ENCODE assay signal across 23 cellular contexts in the genomic region with DNA sequence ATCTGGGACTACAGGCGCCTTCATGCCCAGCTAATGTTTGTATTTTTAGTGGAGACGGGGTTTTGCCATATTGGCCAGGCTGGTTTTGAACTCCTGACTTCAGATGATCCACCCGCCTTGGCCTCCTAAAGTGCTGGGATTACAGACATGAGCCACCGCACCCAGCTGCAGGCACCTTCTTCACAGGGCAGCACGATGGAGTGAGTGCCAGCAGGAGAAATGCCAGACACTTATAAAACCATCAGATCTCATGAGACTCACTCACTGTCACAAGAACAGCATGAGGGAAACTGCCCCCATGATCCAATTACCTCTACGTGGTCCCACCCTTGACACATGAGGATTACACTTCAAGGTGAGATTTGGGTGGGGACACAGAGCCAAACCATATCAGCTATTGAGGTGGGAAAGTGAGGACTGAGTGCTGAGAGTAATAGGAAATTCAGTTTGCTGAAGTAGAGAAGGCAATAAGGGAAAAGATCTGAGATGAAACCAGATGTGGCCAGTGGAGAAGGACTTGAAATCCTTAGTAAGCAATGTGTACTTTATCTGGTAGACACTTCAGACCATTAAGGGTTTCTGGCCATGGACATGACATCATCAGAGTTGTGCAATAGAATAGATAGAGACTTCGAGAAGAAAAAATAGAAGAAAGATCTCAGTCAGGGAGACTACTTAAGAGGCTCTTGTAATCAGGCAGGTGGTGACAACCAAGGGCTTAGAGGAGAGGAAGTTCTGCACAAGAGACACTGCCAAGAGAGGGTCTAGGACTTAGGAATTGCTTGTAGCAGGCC. TPM values are rescaled to one million over a fixed set of nuclear protein-coding genes. Genes with fewer than 3 reads are reported as not detected.
"Had no signal": no experiment of that assay in that cellular context is flagged by ENCODE, and none has a peak within 500 bp of the region (broad histone marks: within the 10 kb centered on the region; RNA-seq: fewer than 3 reads in every experiment).

No MANE protein-coding gene starts in this region.

- H3K4me3 Mint-ChIP-seq: activated CD4-positive, alpha-beta T cell treated with anti-CD3 and anti-CD28 coated beads, Interleukin-2, amount 10 ng/mL, durations not matched to agents 7 days and 5 days; activated T-helper 1 cell treated with anti-CD3 and anti-CD28 coated beads, Interleukin-12 subunit alpha, Interleukin-12 subunit beta, Interleukin-2, Interleukin-4 antibody, amounts not matched to agents 30 ng/mL and 10 ng/mL and 1 ng/mL, durations not matched to agents 14 hours and 24 hours and 36 hours; natural killer cell treated with Interleukin-12 subunit alpha and Interleukin-12 subunit beta and Interleukin-15 and Interleukin-18, amount 100 ng/mL, for 72 hours; stimulated activated effector memory CD8-positive, alpha-beta T cell treated with anti-CD3 and anti-CD28 coated beads, Interleukin-12 subunit alpha, Interleukin-12 subunit beta, amount 100 ng/mL, for 72 hours; T-helper 2 cell treated with Interferon-gamma antibody and Interleukin-4, amounts not matched to agents 5 μg/mL and 100 μg/mL, for 36 hours had no signal

- H3K9me3 Mint-ChIP-seq: activated CD4-positive, alpha-beta T cell treated with anti-CD3 and anti-CD28 coated beads, Interleukin-2, amount 10 ng/mL, durations not matched to agents 7 days and 5 days; activated T-helper 1 cell treated with anti-CD3 and anti-CD28 coated beads, Interleukin-12 subunit alpha, Interleukin-12 subunit beta, Interleukin-2, Interleukin-4 antibody, amounts not matched to agents 30 ng/mL and 10 ng/mL and 1 ng/mL, durations not matched to agents 14 hours and 24 hours and 36 hours; T-helper 2 cell treated with Interferon-gamma antibody and Interleukin-4, amounts not matched to agents 5 μg/mL and 100 μg/mL, for 36 hours had no signal

- H3K4me1 Mint-ChIP-seq: activated CD4-positive, alpha-beta T cell treated with anti-CD3 and anti-CD28 coated beads, Interleukin-2, amount 10 ng/mL, durations not matched to agents 7 days and 5 days; stimulated activated effector memory CD8-positive, alpha-beta T cell treated with anti-CD3 and anti-CD28 coated beads, Interleukin-12 subunit alpha, Interleukin-12 subunit beta, amount 100 ng/mL, for 72 hours had no signal

- H3K27me3 Mint-ChIP-seq: activated CD4-positive, alpha-beta T cell treated with anti-CD3 and anti-CD28 coated beads, Interleukin-2, amount 10 ng/mL, durations not matched to agents 7 days and 5 days had no signal

- H3K27me3 ChIP-seq: ascending aorta had no signal

- ATAC-seq: esophagus mucosa; natural killer cell treated with Interleukin-12 subunit alpha and Interleukin-12 subunit beta and Interleukin-15 and Interleukin-18, amount 100 ng/mL, for 72 hours; stimulated activated effector memory CD8-positive, alpha-beta T cell treated with anti-CD3 and anti-CD28 coated beads, Interleukin-12 subunit alpha, Interleukin-12 subunit beta, amount 100 ng/mL, for 72 hours had no signal

- H3K27ac ChIP-seq: ascending aorta, thoracic aorta had no signal

- DNase-seq: activated CD4-positive, alpha-beta T cell treated with anti-CD3 and anti-CD28 coated beads, Interleukin-2, amount 10 ng/mL, durations not matched to agents 7 days and 5 days; activated CD4-positive, CD25-positive, alpha-beta regulatory T cell; activated CD8-positive, alpha-beta memory T cell treated with anti-CD3 and anti-CD28 coated beads for 24 hours; activated naive CD4-positive, alpha-beta T cell treated with Interleukin-2 at 50 U/mL for 16 hours; caudate nucleus; hypothalamus; nucleus accumbens; stimulated activated CD4-positive, alpha-beta T cell treated with anti-CD3 and anti-CD28 coated beads, Interleukin-2, amount 100 ng/mL, for 24 hours; SW 1271 had no signal

- H3K4me1 ChIP-seq: ascending aorta had no signal

- H3K36me3 Mint-ChIP-seq: natural killer cell treated with Interleukin-12 subunit alpha and Interleukin-12 subunit beta and Interleukin-15 and Interleukin-18, amount 100 ng/mL, for 72 hours; stimulated activated effector memory CD8-positive, alpha-beta T cell treated with anti-CD3 and anti-CD28 coated beads, Interleukin-12 subunit alpha, Interleukin-12 subunit beta, amount 100 ng/mL, for 72 hours had no signal

- H3K9me3 ChIP-seq: ascending aorta, thoracic aorta had no signal

- FAIRE-seq: colon, endometrium had no signal

- H3K4me3 ChIP-seq: ascending aorta, thoracic aorta had no signal

- H3K36me3 ChIP-seq: ascending aorta, thoracic aorta had no signal

RNA-seq across cellular contexts. Expression of a gene that starts 18.1 kb away (rescaled TPM):
- total RNA-seq: activated CD4-positive, alpha-beta T cell treated with anti-CD3 and anti-CD28 coated beads, Interleukin-2, amount 10 ng/mL, durations not matched to agents 7 days and 5 days; activated T-helper 1 cell treated with anti-CD3 and anti-CD28 coated beads, Interleukin-12 subunit alpha, Interleukin-12 subunit beta, Interleukin-2, Interleukin-4 antibody, amounts not matched to agents 30 ng/mL and 10 ng/mL and 1 ng/mL, durations not matched to agents 14 hours and 24 hours and 36 hours; ascending aorta; fibroblast of villous mesenchyme; glomerular endothelial cell; kidney epithelial cell; mesenteric fat pad; natural killer cell treated with Interleukin-12 subunit alpha and Interleukin-12 subunit beta and Interleukin-15 and Interleukin-18, amount 100 ng/mL, for 72 hours; pulmonary artery endothelial cell; thoracic aorta had no signal
